1 cellular context compared by ENCODE assay signal in genomic region chr16:80899804-80900592, GRCh38.
TF ChIP-seq lines count a peak whose summit lies in the region.

No MANE protein-coding gene starts in this region.

TF ChIP-seq in GM23338, 12 proteins besides CTCF, POLR2A, EP300 and RAD21 (continued from another document):
- TF ChIP-seq ZNF462 (CRISPR knock-in tag; IDR thresholded peaks at IDR 0.05) (no peak), POLR2AphosphoS5 (IDR thresholded peaks at IDR 0.05; ENCODE audit: low read depth) (no peak), EZH2phosphoT487 (IDR thresholded peaks at IDR 0.05; ENCODE audit: unreplicated experiment) (no peak), CREB1 (CRISPR knock-in tag; IDR thresholded peaks at IDR 0.05; ENCODE audit: low read depth) (no peak), STAT1 (IDR thresholded peaks at IDR 0.05; ENCODE audit: unreplicated experiment) (no peak)
